25 cellular contexts compared by ENCODE assay signal in the genomic region with DNA sequence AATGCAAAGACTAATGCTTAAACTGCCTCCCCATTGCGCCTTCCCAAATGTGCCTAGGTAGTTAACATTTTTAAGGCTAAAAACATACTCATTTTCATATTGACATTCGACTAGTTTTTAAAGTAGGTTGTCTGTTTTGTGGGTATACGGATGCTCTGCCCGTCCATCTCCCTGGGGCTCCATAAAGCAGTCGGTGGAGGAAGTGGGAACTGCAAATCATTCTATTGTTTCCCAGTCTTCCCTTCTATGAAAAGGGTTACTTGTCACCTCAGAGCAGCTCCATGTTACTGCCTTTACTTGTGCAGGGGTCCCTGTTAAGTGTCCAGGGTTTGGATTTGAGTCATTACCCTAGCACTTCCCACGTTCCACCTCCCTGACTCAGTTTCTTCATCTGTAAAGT. TPM values are rescaled to one million over a fixed set of nuclear protein-coding genes. Genes with fewer than 3 reads are reported as not detected.
DNase-seq lines count a peak whose midpoint lies in the region; ATAC-seq, FAIRE-seq and TF ChIP-seq lines count a peak whose summit lies in the region.
"Had no signal": no experiment of that assay in that cellular context is flagged by ENCODE, and none has a peak within 500 bp of the region (broad histone marks: within the 10 kb centered on the region; RNA-seq: fewer than 3 reads in every experiment).

No MANE protein-coding gene starts in this region.

- H3K4me2 ChIP-seq in HepG2 (ENCODE audit: low read depth, low read length): no peak overlapping the region

- H3K4me1 ChIP-seq in HepG2 (ENCODE audit: insufficient read depth, low read length) (peaks cover 9% of the 10 kb centered on the region), right lobe of liver (no peaks in the 10 kb centered on the region), esophagus squamous epithelium (no peaks in the 10 kb centered on the region)
- no peaks in the 10 kb centered on the region for H3K4me1 ChIP-seq in CD4-positive, alpha-beta memory T cell (ENCODE audit: insufficient read depth, low read length)
- H3K4me1 ChIP-seq: Caco-2 had no signal

- no peaks in the 10 kb centered on the region for H3K36me3 Mint-ChIP-seq in HFFc6 (ENCODE audit: low read depth)
- peaks cover 0 to 3% of the 10 kb centered on the region in 2 donors for H3K36me3 Mint-ChIP-seq in CD4-positive, alpha-beta memory T cell
- H3K36me3 Mint-ChIP-seq: CD8-positive, alpha-beta T cell had no signal

- DNase-seq in HepG2 (ENCODE audit: low spot score) (no peak), right lobe of liver (no peak), HFFc6 (no peak), coronary artery (ENCODE audit: low spot score) (peak; percentile 0), esophagus squamous epithelium (lab: John Stamatoyannopoulos, UW) (no peak)
- no peak for DNase-seq in CD4-positive, alpha-beta memory T cell
- DNase-seq: C1 segment of cervical spinal cord; Caco-2; CD8-positive, alpha-beta T cell; DMS153; Kasumi-1; MV-4-11; NCI-H1105 treated with DMSO at 0.1 percent for 48 hours; NCI-H146; NCI-H2029; NCI-H2227 treated with DMSO at 0.1 percent for 48 hours; NCI-H526 treated with DMSO at 0.1 percent for 48 hours; Right ventricle myocardium superior; RPMI8226; T-helper 17 cell had no signal

- H3K27ac Mint-ChIP-seq in HFFc6: no peak overlapping the region
- H3K27ac Mint-ChIP-seq in CD4-positive, alpha-beta memory T cell: no peak overlapping the region
- H3K27ac Mint-ChIP-seq: CD8-positive, alpha-beta T cell; T-helper 17 cell had no signal

- no TSS peak for BruUV-seq in HepG2 (replicated peaks; lab: Mats Ljungman, UMichigan)

- H3K4me3 ChIP-seq in HepG2 (replicated peaks in 1 of 3; ENCODE audit: insufficient read depth in 1 of 3, low read depth in 2 of 3, low read length in 3 of 3): no peak overlapping the region
- no peak overlapping the region for H3K4me3 ChIP-seq in right lobe of liver
- no peak overlapping the region for H3K4me3 ChIP-seq in coronary artery
- no peak overlapping the region for H3K4me3 ChIP-seq in CD4-positive, alpha-beta memory T cell (ENCODE audit: low read length in 2 of 2)
- H3K4me3 ChIP-seq in esophagus squamous epithelium: no peak overlapping the region
- H3K4me3 ChIP-seq: K562, SK-N-MC had no signal

- no peaks in the 10 kb centered on the region; the same call in 1 of the 2 replicates for H4K20me1 ChIP-seq in HepG2 (ENCODE audit: insufficient read depth, low read length)

- TF ChIP-seq POLR2A in HepG2 (IDR thresholded peaks at IDR 0.05; ENCODE audit: insufficient read depth in 1 of 2, low read depth in 2 of 2, low read length in 2 of 2) (no peak), right lobe of liver (IDR thresholded peaks at IDR 0.05) (no peak), esophagus squamous epithelium (IDR thresholded peaks at IDR 0.05) (no peak)

- H3K9ac ChIP-seq in HepG2 (ENCODE audit: insufficient read depth, low read depth, low read length): no peak overlapping the region

- no peak for FAIRE-seq in HepG2 (lab: Jason Lieb, UNC)
- FAIRE-seq: GM18507, H1, K562 had no signal

- H2AFZ ChIP-seq in HepG2 (ENCODE audit: low read length): no peak overlapping the region

- no peak overlapping the region for H3K4me3 Mint-ChIP-seq in HFFc6
- no peak overlapping the region for H3K4me3 Mint-ChIP-seq in CD4-positive, alpha-beta memory T cell
- H3K4me3 Mint-ChIP-seq: CD8-positive, alpha-beta T cell; T-helper 17 cell had no signal

- H3K9me3 ChIP-seq in HepG2 (ENCODE audit: low read length) (no peaks in the 10 kb centered on the region), right lobe of liver (no peaks in the 10 kb centered on the region), esophagus squamous epithelium (no peaks in the 10 kb centered on the region)
- H3K9me3 ChIP-seq in CD4-positive, alpha-beta memory T cell (ENCODE audit: control insufficient read depth in 1 of 2, low read length in 2 of 2): no peaks in the 10 kb centered on the region
- H3K9me3 ChIP-seq: Caco-2 had no signal

- in situ Hi-C loops in HepG2 (cut with HindIII; ENCODE audit: extremely low pct_ligation_motif_present, low pct_unique_long_range_greater_than_20kb): no loop called here

- ATAC-seq in HepG2 (peak; percentile 54), right lobe of liver (no peak), GM19463 (IDR thresholded peaks at IDR 0.05; ENCODE audit: unreplicated experiment) (no peak)
- ATAC-seq: CD8-positive, alpha-beta T cell; K562; T-helper 17 cell had no signal

- no peaks in the 10 kb centered on the region for H3K9me3 Mint-ChIP-seq in HFFc6
- H3K9me3 Mint-ChIP-seq in CD4-positive, alpha-beta memory T cell: no peaks in the 10 kb centered on the region
- H3K9me3 Mint-ChIP-seq: CD8-positive, alpha-beta T cell had no signal

- intact Hi-C loops in HepG2 (cut with micrococcal nuclease; ENCODE audit: unreplicated experiment) (no loop called here), right lobe of liver (cut with DNase I) (no loop called here), esophagus squamous epithelium (cut with DNase I) (no loop called here)
- intact Hi-C loops in CD4-positive, alpha-beta memory T cell (cut with micrococcal nuclease): no loop called here

- TF ChIP-seq EP300 in HepG2 (IDR thresholded peaks at IDR 0.05; ENCODE audit: low read depth in 2 of 2, low read length in 2 of 2) (no peak), HepG2 (CRISPR knock-in tag; IDR thresholded peaks at IDR 0.05; ENCODE audit: borderline replicate concordance) (no peak)

- H3K27me3 Mint-ChIP-seq in HFFc6 (ENCODE audit: insufficient read depth): no peaks in the 10 kb centered on the region; the same call in 1 of the 2 replicates
- H3K27me3 Mint-ChIP-seq in CD4-positive, alpha-beta memory T cell: no peaks in the 10 kb centered on the region
- H3K27me3 Mint-ChIP-seq: T-helper 17 cell had no signal

- no peaks in the 10 kb centered on the region for H3K36me3 ChIP-seq in HepG2 (replicated peaks in 1 of 2; ENCODE audit: control insufficient read depth in 1 of 2, insufficient read depth in 2 of 2, low read length in 2 of 2)
- no peaks in the 10 kb centered on the region for H3K36me3 ChIP-seq in right lobe of liver
- H3K36me3 ChIP-seq in CD4-positive, alpha-beta memory T cell (ENCODE audit: insufficient read depth, low read length): no peaks in the 10 kb centered on the region
- H3K36me3 ChIP-seq in esophagus squamous epithelium: no peaks in the 10 kb centered on the region

- CTCF ChIA-PET in HepG2 (lab: Yijun Ruan, JAX; ENCODE audit: low intra/inter-chr PET ratio, low total read pairs): no interaction called here
- CTCF ChIA-PET in CD4-positive, alpha-beta memory T cell (lab: Charles Lee; ENCODE audit: partially characterized antibody): interaction anchor here (1.0 kb wide), 1 partner anchor 10 kb away, joined by 4 read pairs; no protein-coding TSS in a partner anchor

- peaks cover 11% of the 10 kb centered on the region for H3K79me2 ChIP-seq in HepG2 (ENCODE audit: insufficient read depth, low read length)

- TF ChIP-seq CTCF in HepG2 (CRISPR knock-in tag; IDR thresholded peaks at IDR 0.05) (no peak), right lobe of liver (IDR thresholded peaks at IDR 0.05) (no peak), HFFc6 (IDR thresholded peaks at IDR 0.05) (peak; percentile 10; the same call in 1 of the 2 replicates), coronary artery (IDR thresholded peaks at IDR 0.05) (no peak), esophagus squamous epithelium (IDR thresholded peaks at IDR 0.05) (no peak)

- H3K4me1 Mint-ChIP-seq in HFFc6 (ENCODE audit: low read depth): peaks cover 9% of the 10 kb centered on the region
- H3K4me1 Mint-ChIP-seq in CD4-positive, alpha-beta memory T cell: peaks cover 2 to 12% (median 9%) of the 10 kb centered on the region in 4 donors

- POLR2A ChIA-PET in HepG2 (lab: Yijun Ruan, JAX): interaction anchor here (1.3 kb wide), 1 partner anchor 19 kb away, joined by 3 read pairs; no protein-coding TSS in a partner anchor
- POLR2A ChIA-PET in CD4-positive, alpha-beta memory T cell (lab: Charles Lee; ENCODE audit: partially characterized antibody): no interaction called here

- 78% methylated on average over 6 of the region's 6 CpGs for WGBS in HepG2 (ENCODE audit: low lambda C conversion rate)
- 69% methylated on average over 6 of the region's 6 CpGs for WGBS in right lobe of liver (ENCODE audit: insufficient coverage, low coverage, low lambda C conversion rate, missing lambda C conversion rate)
- WGBS in esophagus squamous epithelium, 2 donors: 83 to 85% methylated on average over 6 of the region's 6 CpGs

- no peaks in the 10 kb centered on the region for H3K27me3 ChIP-seq in HepG2 (ENCODE audit: control insufficient read depth in 1 of 2, insufficient read depth in 2 of 2, low read length in 2 of 2)
- H3K27me3 ChIP-seq in right lobe of liver: no peaks in the 10 kb centered on the region
- H3K27me3 ChIP-seq in CD4-positive, alpha-beta memory T cell (ENCODE audit: insufficient read depth, low read length): no peaks in the 10 kb centered on the region
- H3K27me3 ChIP-seq in esophagus squamous epithelium: no peaks in the 10 kb centered on the region

- no peak overlapping the region for H3K27ac ChIP-seq in HepG2 (ENCODE audit: extremely low read length, insufficient read depth, low read length)
- H3K27ac ChIP-seq in right lobe of liver: no peak overlapping the region
- no peak overlapping the region for H3K27ac ChIP-seq in coronary artery
- no peak overlapping the region for H3K27ac ChIP-seq in CD4-positive, alpha-beta memory T cell (ENCODE audit: low read depth, low read length)
- no peak overlapping the region for H3K27ac ChIP-seq in esophagus squamous epithelium
- H3K27ac ChIP-seq: SK-N-MC had no signal

- no peak for TF ChIP-seq RAD21 in HepG2 (CRISPR knock-in tag; IDR thresholded peaks at IDR 0.05)

RNA-seq across cellular contexts. Expression of gene CHCHD6, which starts 10.9 kb away (rescaled TPM):
- total RNA-seq in HepG2 (2016; rRNA removed; fragmentation: Illumina TruSeq; extraction: Trizol) (20.3 and 24.8 TPM in 2 replicates), right lobe of liver (1 to 10 TPM; 1.7 to 5.3 (median 4.2) TPM), esophagus squamous epithelium (10 to 100 TPM in 3 of 4 donors, 1 to 10 TPM in 1; 7.5 to 21.9 (median 16.3) TPM)
- total RNA-seq in HepG2 (2016; cell fraction: cytosol; rRNA removed; fragmentation: Illumina TruSeq; extraction: Trizol; ENCODE audit: low read depth): 10.6 and 13.0 TPM in 2 replicates
- 21.0 and 27.0 TPM in 2 replicates for total RNA-seq in HepG2 (2016; cell fraction: insoluble cytoplasmic fraction; rRNA removed; fragmentation: Illumina TruSeq; extraction: Trizol)
- total RNA-seq in HepG2 (2016; cell fraction: membrane; rRNA removed; fragmentation: Illumina TruSeq; extraction: Trizol): 12.4 and 16.6 TPM in 2 replicates
- 11.5 and 15.1 TPM in 2 replicates for total RNA-seq in HepG2 (2016; cell fraction: nucleus; rRNA removed; fragmentation: Illumina TruSeq; extraction: Trizol)
- 18.5 and 20.8 TPM in 2 replicates for polyA plus RNA-seq in HepG2 (2011; rRNA removed)
- 19.5 and 23.3 TPM in 2 replicates for polyA plus RNA-seq in HepG2 (2011; cell fraction: cytosol; rRNA removed)
- 8.9 and 9.9 TPM in 2 replicates for polyA plus RNA-seq in HepG2 (2011; cell fraction: nucleus; rRNA removed)
- 10.9 and 12.0 TPM in 2 replicates for polyA plus RNA-seq in HepG2 (2012)
- polyA plus RNA-seq in HepG2 (2016; cell fraction: cytosol; fragmentation: Illumina TruSeq; extraction: Trizol; ENCODE audit: low read depth): 12.6 and 15.1 TPM in 2 replicates
- 28.8 and 28.9 TPM in 2 replicates for polyA plus RNA-seq in HepG2 (2016; cell fraction: insoluble cytoplasmic fraction; fragmentation: Illumina TruSeq; extraction: Trizol; ENCODE audit: low read depth)
- polyA plus RNA-seq in HepG2 (2016; cell fraction: membrane; fragmentation: Illumina TruSeq; extraction: Trizol; ENCODE audit: low read depth): 13.3 and 13.9 TPM in 2 replicates
- 15.3 and 19.3 TPM in 2 replicates for polyA plus RNA-seq in HepG2 (2016; cell fraction: nucleus; fragmentation: Illumina TruSeq; extraction: Trizol; ENCODE audit: insufficient read depth, low read depth)
- 5.3 and 6.9 TPM in 2 replicates for polyA minus RNA-seq in HepG2 (2011; rRNA and poly(A)+ RNA removed; ENCODE audit: low replicate concordance)
- 3.1 and 3.6 TPM in 2 replicates for polyA minus RNA-seq in HepG2 (2011; cell fraction: cytosol; rRNA and poly(A)+ RNA removed)
- polyA minus RNA-seq in HepG2 (2011; cell fraction: nucleus; rRNA and poly(A)+ RNA removed): 7.2 and 10.6 TPM in 2 replicates
- total RNA-seq in HFFc6 (2021; fragmentation: NEBNext Ultra II Directional; extraction: Animal tissue kit (Norgen Biotek cat#: 25700)): 10 to 100 TPM; 18.6 to 22.9 (median 19.9) TPM
- 1 to 10 TPM; 7.3 to 8.9 TPM for total RNA-seq in CD4-positive, alpha-beta memory T cell
- 10 to 100 TPM; 11.5 to 12.3 TPM for polyA plus RNA-seq in CD4-positive, alpha-beta memory T cell

RNA-seq across cellular contexts. Expression of gene TXNRD3, which starts 60.0 kb away (rescaled TPM):
- total RNA-seq in HepG2 (2016; rRNA removed; fragmentation: Illumina TruSeq; extraction: Trizol) (20.7 and 26.4 TPM in 2 replicates), right lobe of liver (10 to 100 TPM in 1 of 6 experiments, 1 to 10 TPM in 5; 7.3 to 10.4 (median 7.9) TPM), esophagus squamous epithelium (10 to 100 TPM in 2 of 4 donors, 1 to 10 TPM in 2; 7.8 to 14.7 (median 9.4) TPM)
- total RNA-seq in HepG2 (2016; cell fraction: cytosol; rRNA removed; fragmentation: Illumina TruSeq; extraction: Trizol; ENCODE audit: low read depth): 8.9 and 11.8 TPM in 2 replicates
- total RNA-seq in HepG2 (2016; cell fraction: insoluble cytoplasmic fraction; rRNA removed; fragmentation: Illumina TruSeq; extraction: Trizol): 19.3 and 25.3 TPM in 2 replicates
- 10.5 and 15.0 TPM in 2 replicates for total RNA-seq in HepG2 (2016; cell fraction: membrane; rRNA removed; fragmentation: Illumina TruSeq; extraction: Trizol)
- 12.6 and 12.9 TPM in 2 replicates for total RNA-seq in HepG2 (2016; cell fraction: nucleus; rRNA removed; fragmentation: Illumina TruSeq; extraction: Trizol)
- polyA plus RNA-seq in HepG2 (2011; rRNA removed): 4.7 and 4.8 TPM in 2 replicates
- polyA plus RNA-seq in HepG2 (2011; cell fraction: cytosol; rRNA removed): 2.8 and 4.1 TPM in 2 replicates
- polyA plus RNA-seq in HepG2 (2011; cell fraction: nucleus; rRNA removed): 4.2 and 8.3 TPM in 2 replicates
- polyA plus RNA-seq in HepG2 (2012): 10.2 and 11.9 TPM in 2 replicates
- polyA plus RNA-seq in HepG2 (2016; cell fraction: cytosol; fragmentation: Illumina TruSeq; extraction: Trizol; ENCODE audit: low read depth): 1.3 and 2.2 TPM in 2 replicates
- polyA plus RNA-seq in HepG2 (2016; cell fraction: insoluble cytoplasmic fraction; fragmentation: Illumina TruSeq; extraction: Trizol; ENCODE audit: low read depth): 12.3 and 17.6 TPM in 2 replicates
- polyA plus RNA-seq in HepG2 (2016; cell fraction: membrane; fragmentation: Illumina TruSeq; extraction: Trizol; ENCODE audit: low read depth): 2.7 and 3.8 TPM in 2 replicates
- 12.2 and 12.5 TPM in 2 replicates for polyA plus RNA-seq in HepG2 (2016; cell fraction: nucleus; fragmentation: Illumina TruSeq; extraction: Trizol; ENCODE audit: insufficient read depth, low read depth)
- polyA minus RNA-seq in HepG2 (2011; rRNA and poly(A)+ RNA removed; ENCODE audit: low replicate concordance): 3.9 and 8.9 TPM in 2 replicates
- polyA minus RNA-seq in HepG2 (2011; cell fraction: cytosol; rRNA and poly(A)+ RNA removed): 2.0 and 4.0 TPM in 2 replicates
- 7.2 and 11.8 TPM in 2 replicates for polyA minus RNA-seq in HepG2 (2011; cell fraction: nucleus; rRNA and poly(A)+ RNA removed)
- 1 to 10 TPM; 6.8 to 8.4 (median 7.4) TPM for total RNA-seq in HFFc6 (2021; fragmentation: NEBNext Ultra II Directional; extraction: Animal tissue kit (Norgen Biotek cat#: 25700))
- under 1 TPM; 0.87 to 0.97 TPM for total RNA-seq in CD4-positive, alpha-beta memory T cell
- polyA plus RNA-seq in CD4-positive, alpha-beta memory T cell: 1 to 10 TPM in 1 of 2 donors, under 1 TPM in 1; 0.77 to 1.0 TPM
